Comparison of ENCODE assay signal across 9 cellular contexts in genomic region chr1:7616076-7616833, GRCh38.
A peak's percentile ranks its signal among the peaks of the same experiment; 100 is the strongest.
DNase-seq lines count a peak whose midpoint lies in the region; ATAC-seq and TF ChIP-seq lines count a peak whose summit lies in the region.
"Had no signal": no experiment of that assay in that cellular context is flagged by ENCODE, and none has a peak within 500 bp of the region (broad histone marks: within the 10 kb centered on the region; RNA-seq: fewer than 3 reads in every experiment).

No MANE protein-coding gene starts in this region.

- intact Hi-C loops in PC-3 (cut with micrococcal nuclease): no loop called here

- H3K36me3 Mint-ChIP-seq in naive thymus-derived CD8-positive, alpha-beta T cell: no peaks in the 10 kb centered on the region
- no peaks in the 10 kb centered on the region for H3K36me3 Mint-ChIP-seq in stimulated activated memory B cell treated with anti-CD40 and anti-IgM and Interleukin-4, amounts not matched to agents 10 μg/mL and 1 μg/mL and 100 μg/mL, for 72 hours

- no peak overlapping the region for H3K4me2 ChIP-seq in PC-3 (ENCODE audit: low read length)

- POLR2A ChIA-PET in PC-3 (lab: Charles Lee; ENCODE audit: unreplicated experiment): no interaction called here
- POLR2A ChIA-PET in naive thymus-derived CD8-positive, alpha-beta T cell (lab: Charles Lee): no interaction called here

- H3K9me3 ChIP-seq in PC-3 (ENCODE audit: low read length): no peaks in the 10 kb centered on the region

- H3K4me3 Mint-ChIP-seq in naive thymus-derived CD8-positive, alpha-beta T cell: no peak overlapping the region
- H3K4me3 Mint-ChIP-seq in stimulated activated memory B cell treated with anti-CD40 and anti-IgM and Interleukin-4, amounts not matched to agents 10 μg/mL and 1 μg/mL and 100 μg/mL, for 72 hours: no peak overlapping the region

- no peak overlapping the region for H3K27ac ChIP-seq in PC-3 (ENCODE audit: low read length)
- H3K27ac ChIP-seq: skin epidermis had no signal

- no peaks in the 10 kb centered on the region for H4K20me1 ChIP-seq in PC-3 (ENCODE audit: low read length)

- TF ChIP-seq CTCF in GM12865 (IDR thresholded peaks at IDR 0.05; ENCODE audit: insufficient read depth, low read depth, low read length, missing control alignments): no peak
- no peak for TF ChIP-seq CTCF in PC-3 (conservative IDR thresholded peaks at IDR 0.05; ENCODE audit: low read depth, low read length)

- no peaks in the 10 kb centered on the region for H3K4me1 ChIP-seq in PC-3 (ENCODE audit: insufficient read depth, low read length)

- peaks cover 0 to 2% (median 0%) of the 10 kb centered on the region in 9 donors for H3K9me3 Mint-ChIP-seq in naive thymus-derived CD8-positive, alpha-beta T cell
- H3K9me3 Mint-ChIP-seq in stimulated activated memory B cell treated with anti-CD40 and anti-IgM and Interleukin-4, amounts not matched to agents 10 μg/mL and 1 μg/mL and 100 μg/mL, for 72 hours: no peaks in the 10 kb centered on the region

- DNase-seq in GM12865 (ENCODE audit: low read depth): peak; percentile 8
- peak; percentile 39 for DNase-seq in PC-3
- DNase-seq in dermis blood vessel endothelial cell: peak; percentile 52
- peak in 6 of 10 donors; percentile 9 to 62 (median 14) for DNase-seq in naive thymus-derived CD8-positive, alpha-beta T cell
- no peak for DNase-seq in NCI-H524 (lab: John Stamatoyannopoulos, UW)
- no peak for DNase-seq in Ammon's horn (ENCODE audit: low spot score)

- H2AFZ ChIP-seq in PC-3 (ENCODE audit: low read length): no peak overlapping the region

- peaks cover 0 to 1% (median 0%) of the 10 kb centered on the region in 4 donors for H3K4me1 Mint-ChIP-seq in naive thymus-derived CD8-positive, alpha-beta T cell
- H3K4me1 Mint-ChIP-seq in stimulated activated memory B cell treated with anti-CD40 and anti-IgM and Interleukin-4, amounts not matched to agents 10 μg/mL and 1 μg/mL and 100 μg/mL, for 72 hours: no peaks in the 10 kb centered on the region

- no peaks in the 10 kb centered on the region for H3K9me2 ChIP-seq in PC-3 (replicated peaks; ENCODE audit: low read length)

- peaks cover 32% of the 10 kb centered on the region; the same call in 1 of the 2 replicates for H3K27me3 ChIP-seq in PC-3 (ENCODE audit: low read length)

- H3K9ac ChIP-seq in PC-3 (ENCODE audit: low read length): no peak overlapping the region

- H3K27me3 Mint-ChIP-seq in naive thymus-derived CD8-positive, alpha-beta T cell: peaks cover 8 to 69% (median 14%) of the 10 kb centered on the region in 5 donors
- peaks cover 47% of the 10 kb centered on the region for H3K27me3 Mint-ChIP-seq in stimulated activated memory B cell treated with anti-CD40 and anti-IgM and Interleukin-4, amounts not matched to agents 10 μg/mL and 1 μg/mL and 100 μg/mL, for 72 hours

- no peaks in the 10 kb centered on the region for H3F3A ChIP-seq in PC-3 (ENCODE audit: low read length, unreplicated experiment)

- ATAC-seq in PC-3: no peak; the same call in 1 of the 2 replicates
- no peak for ATAC-seq in naive thymus-derived CD8-positive, alpha-beta T cell
- no peak for ATAC-seq in stimulated activated memory B cell treated with anti-CD40 and anti-IgM and Interleukin-4, amounts not matched to agents 10 μg/mL and 1 μg/mL and 100 μg/mL, for 72 hours
- ATAC-seq in HG02852 (IDR thresholded peaks at IDR 0.05; ENCODE audit: unreplicated experiment): no peak

- H3K4me3 ChIP-seq in GM12865 (ENCODE audit: low read depth, low read length) (no peak overlapping the region), PC-3 (ENCODE audit: low read length) (no peak overlapping the region)
- H3K4me3 ChIP-seq: skin epidermis had no signal

- CTCF ChIA-PET in PC-3 (lab: Charles Lee): no interaction called here

- no peaks in the 10 kb centered on the region for H3K36me3 ChIP-seq in PC-3 (ENCODE audit: low read depth, low read length)

- H3K27ac Mint-ChIP-seq in naive thymus-derived CD8-positive, alpha-beta T cell: no peak overlapping the region
- H3K27ac Mint-ChIP-seq in stimulated activated memory B cell treated with anti-CD40 and anti-IgM and Interleukin-4, amounts not matched to agents 10 μg/mL and 1 μg/mL and 100 μg/mL, for 72 hours: no peak overlapping the region

- BruUV-seq in PC-3 (replicated peaks; lab: Mats Ljungman, UMichigan): no TSS peak

- H3K79me2 ChIP-seq in PC-3 (ENCODE audit: low read length): no peaks in the 10 kb centered on the region

Comparison
In these comparisons a context has a peak if more than half of its experiments do, and no peak if none do; other contexts are left out.
1. DNase-seq: peak in GM12865 (single experiment), PC-3 (single experiment), dermis blood vessel endothelial cell (single experiment) and naive thymus-derived CD8-positive, alpha-beta T cell (6 of 10); none in NCI-H524 (0 of 2) and Ammon's horn (single experiment).